ENCODE assay signal across 12 cellular contexts in genomic region chr14:94164685-94165431, GRCh38. TPM values are rescaled to one million over a fixed set of nuclear protein-coding genes. Genes with fewer than 3 reads are reported as not detected.
DNase-seq lines count a peak whose midpoint lies in the region; ATAC-seq and TF ChIP-seq lines count a peak whose summit lies in the region.
"Had no signal": no experiment of that assay in that cellular context is flagged by ENCODE, and none has a peak within 500 bp of the region (broad histone marks: within the 10 kb centered on the region; RNA-seq: fewer than 3 reads in every experiment).

No MANE protein-coding gene starts in this region.

- H3K4me3 Mint-ChIP-seq in activated CD4-positive, alpha-beta T cell treated with anti-CD3 and anti-CD28 coated beads, Interleukin-2, amount 10 ng/mL, durations not matched to agents 24 days and 14 days: no peak overlapping the region
- H3K4me3 Mint-ChIP-seq in glutamatergic neuron (ENCODE audit: unreplicated experiment): peak overlapping the region; percentile 65

- peaks cover 1% of the 10 kb centered on the region for H3K27me3 Mint-ChIP-seq in activated CD4-positive, alpha-beta T cell treated with anti-CD3 and anti-CD28 coated beads, Interleukin-2, amount 10 ng/mL, durations not matched to agents 24 days and 14 days
- peaks cover 4% of the 10 kb centered on the region for H3K27me3 Mint-ChIP-seq in glutamatergic neuron (ENCODE audit: unreplicated experiment)

- no peak for ATAC-seq in GM18909 (IDR thresholded peaks at IDR 0.05; ENCODE audit: poor library complexity, unreplicated experiment)

- H3K4me1 Mint-ChIP-seq in activated CD4-positive, alpha-beta T cell treated with anti-CD3 and anti-CD28 coated beads, Interleukin-2, amount 10 ng/mL, durations not matched to agents 24 days and 14 days: peaks cover 37% of the 10 kb centered on the region
- H3K4me1 Mint-ChIP-seq in glutamatergic neuron (ENCODE audit: low read depth, unreplicated experiment): peaks cover 5% of the 10 kb centered on the region

- no peak for TF ChIP-seq CTCF in glutamatergic neuron (IDR thresholded peaks at IDR 0.05; ENCODE audit: partially characterized antibody, unreplicated experiment)

- no peak for DNase-seq in activated CD4-positive, alpha-beta T cell treated with anti-CD3 and anti-CD28 coated beads, Interleukin-2, amount 10 ng/mL, durations not matched to agents 24 days and 14 days
- DNase-seq in activated CD4-positive, alpha-beta T cell treated with anti-CD3 and anti-CD28 coated beads, Interleukin-2, amount 50 U/mL, for 4 hours: no peak
- peak; percentile 69 for DNase-seq in NCI-H2227 (lab: John Stamatoyannopoulos, UW; ENCODE audit: unreplicated experiment)
- DNase-seq in glutamatergic neuron: peak; percentile 51
- DNase-seq in retina: peak; percentile 63
- no peak for DNase-seq in DMS153 treated with DMSO at 0.1 percent for 48 hours (lab: John Stamatoyannopoulos, UW; ENCODE audit: unreplicated experiment)
- no peak for DNase-seq in GM03348 (ENCODE audit: low spot score)
- DNase-seq: central memory CD4-positive, alpha-beta T cell; DND-41; RPMI8226; T1000 had no signal

- H3K36me3 Mint-ChIP-seq in activated CD4-positive, alpha-beta T cell treated with anti-CD3 and anti-CD28 coated beads, Interleukin-2, amount 10 ng/mL, durations not matched to agents 24 days and 14 days (ENCODE audit: low read depth): no peaks in the 10 kb centered on the region
- no peaks in the 10 kb centered on the region for H3K36me3 Mint-ChIP-seq in glutamatergic neuron (ENCODE audit: unreplicated experiment)

- intact Hi-C loops in activated CD4-positive, alpha-beta T cell treated with anti-CD3 and anti-CD28 coated beads, Interleukin-2, amount 10 ng/mL, durations not matched to agents 24 days and 14 days (cut with micrococcal nuclease): loop anchor here (1.0 kb wide), 1 partner anchor 8 kb away; no protein-coding TSS in a partner anchor

- peak overlapping the region; percentile 49 for H3K27ac Mint-ChIP-seq in activated CD4-positive, alpha-beta T cell treated with anti-CD3 and anti-CD28 coated beads, Interleukin-2, amount 10 ng/mL, durations not matched to agents 24 days and 14 days
- no peak overlapping the region for H3K27ac Mint-ChIP-seq in glutamatergic neuron (ENCODE audit: unreplicated experiment)

- H3K9me3 Mint-ChIP-seq in activated CD4-positive, alpha-beta T cell treated with anti-CD3 and anti-CD28 coated beads, Interleukin-2, amount 10 ng/mL, durations not matched to agents 24 days and 14 days: no peaks in the 10 kb centered on the region
- no peaks in the 10 kb centered on the region for H3K9me3 Mint-ChIP-seq in glutamatergic neuron (ENCODE audit: unreplicated experiment)

RNA-seq across cellular contexts. Expression of gene PPP4R4, which starts 9.3 kb away (rescaled TPM):
- total RNA-seq in activated CD4-positive, alpha-beta T cell treated with anti-CD3 and anti-CD28 coated beads, Interleukin-2, amount 10 ng/mL, durations not matched to agents 24 days and 14 days: 2.7 and 3.1 TPM in 2 replicates
- 1.6 TPM for total RNA-seq in glutamatergic neuron (ENCODE audit: unreplicated experiment)

RNA-seq across cellular contexts. Expression of gene IFI27L2, which starts 35.5 kb away (rescaled TPM):
- total RNA-seq in activated CD4-positive, alpha-beta T cell treated with anti-CD3 and anti-CD28 coated beads, Interleukin-2, amount 10 ng/mL, durations not matched to agents 24 days and 14 days: 37.3 and 38.8 TPM in 2 replicates
- total RNA-seq in glutamatergic neuron (ENCODE audit: unreplicated experiment): 52.7 TPM

RNA-seq across cellular contexts. Expression of gene IFI27, which starts 54.3 kb away (rescaled TPM):
- total RNA-seq in activated CD4-positive, alpha-beta T cell treated with anti-CD3 and anti-CD28 coated beads, Interleukin-2, amount 10 ng/mL, durations not matched to agents 24 days and 14 days: 66.9 and 67.3 TPM in 2 replicates
- 3.7 TPM for total RNA-seq in glutamatergic neuron (ENCODE audit: unreplicated experiment)

Comparison
In these comparisons a context has a peak if more than half of its experiments do, and no peak if none do; other contexts are left out.
1. DNase-seq: peak in NCI-H2227 (single experiment), glutamatergic neuron (single experiment) and retina (single experiment); none in activated CD4-positive, alpha-beta T cell treated with anti-CD3 and anti-CD28 coated beads, Interleukin-2, amount 10 ng/mL, durations not matched to agents 24 days and 14 days (single experiment), activated CD4-positive, alpha-beta T cell treated with anti-CD3 and anti-CD28 coated beads, Interleukin-2, amount 50 U/mL, for 4 hours (0 of 2), DMS153 treated with DMSO at 0.1 percent for 48 hours (single experiment) and GM03348 (single experiment).
2. RNA of gene IFI27, which starts 54.3 kb away (total RNA-seq): 66.9 to 67.3 TPM in activated CD4-positive, alpha-beta T cell treated with anti-CD3 and anti-CD28 coated beads, Interleukin-2, amount 10 ng/mL, durations not matched to agents 24 days and 14 days; 3.7 TPM in glutamatergic neuron (single experiment); every median in the first group is over 10 times any median in the second.